ENCODE assay signal across 9 cellular contexts in genomic region chr5:77852068-77852513, GRCh38.
DNase-seq lines count a peak whose midpoint lies in the region; ATAC-seq lines count a peak whose summit lies in the region.
"Had no signal": no experiment of that assay in that cellular context is flagged by ENCODE, and none has a peak within 500 bp of the region (broad histone marks: within the 10 kb centered on the region; RNA-seq: fewer than 3 reads in every experiment).

No MANE protein-coding gene starts in this region.

- peaks cover 14% of the 10 kb centered on the region for H3K4me1 Mint-ChIP-seq in activated T-helper 2 cell treated with anti-CD3 and anti-CD28 coated beads, Interferon-gamma antibody, Interleukin-2, Interleukin-4, amounts not matched to agents 10 μg/mL and 5 μg/mL and 100 μg/mL, durations not matched to agents 14 hours and 24 hours and 36 hours (ENCODE audit: low read depth)
- H3K4me1 Mint-ChIP-seq in stimulated activated memory B cell treated with anti-CD40 and anti-IgM and Interleukin-4, amounts not matched to agents 10 μg/mL and 1 μg/mL and 100 μg/mL, for 72 hours, result peaks cover 26% of the 10 kb centered on the region

- intact Hi-C loops in activated T-helper 2 cell treated with anti-CD3 and anti-CD28 coated beads, Interferon-gamma antibody, Interleukin-2, Interleukin-4, amounts not matched to agents 10 μg/mL and 5 μg/mL and 100 μg/mL, durations not matched to agents 14 hours and 24 hours and 36 hours (cut with micrococcal nuclease), result loop anchor here (2.0 to 5.0 kb wide), 3 partner anchors 120 to 310 kb away; no protein-coding TSS in a partner anchor

- DNase-seq in H7 (no peak), GDM1 (lab: John Stamatoyannopoulos, UW) (no peak), NCI-H1092 (lab: John Stamatoyannopoulos, UW) (no peak)
- DNase-seq in activated T-helper 2 cell treated with anti-CD3 and anti-CD28 coated beads, Interferon-gamma antibody, Interleukin-2, Interleukin-4, amounts not matched to agents 10 μg/mL and 5 μg/mL and 100 μg/mL, durations not matched to agents 14 hours and 24 hours and 36 hours (ENCODE audit: low spot score), result no peak

- H3K9me3 ChIP-seq in iPS-20b (ENCODE audit: insufficient read depth, low read depth, low read length), result no peaks in the 10 kb centered on the region

- peaks cover 24% of the 10 kb centered on the region for H3K27me3 Mint-ChIP-seq in activated T-helper 2 cell treated with anti-CD3 and anti-CD28 coated beads, Interferon-gamma antibody, Interleukin-2, Interleukin-4, amounts not matched to agents 10 μg/mL and 5 μg/mL and 100 μg/mL, durations not matched to agents 14 hours and 24 hours and 36 hours (ENCODE audit: low read depth)
- peaks cover 2% of the 10 kb centered on the region for H3K27me3 Mint-ChIP-seq in stimulated activated memory B cell treated with anti-CD40 and anti-IgM and Interleukin-4, amounts not matched to agents 10 μg/mL and 1 μg/mL and 100 μg/mL, for 72 hours

- H3K4me3 ChIP-seq in H7 (ENCODE audit: insufficient read depth, low read depth, low read length), result peak overlapping the region; percentile 44
- peak overlapping the region; percentile 52 for H3K4me3 ChIP-seq in iPS-20b (ENCODE audit: low read length)

- H3K27me3 ChIP-seq in H7 (ENCODE audit: control insufficient read depth, insufficient read depth, low read length), result peaks cover 76% of the 10 kb centered on the region
- H3K27me3 ChIP-seq in iPS-20b (ENCODE audit: insufficient read depth, low read length), result peaks cover 98% of the 10 kb centered on the region

- no peak overlapping the region for H3K27ac ChIP-seq in iPS-20b (ENCODE audit: low read length)

- H3K9me3 Mint-ChIP-seq in activated T-helper 2 cell treated with anti-CD3 and anti-CD28 coated beads, Interferon-gamma antibody, Interleukin-2, Interleukin-4, amounts not matched to agents 10 μg/mL and 5 μg/mL and 100 μg/mL, durations not matched to agents 14 hours and 24 hours and 36 hours, result no peaks in the 10 kb centered on the region
- H3K9me3 Mint-ChIP-seq in stimulated activated memory B cell treated with anti-CD40 and anti-IgM and Interleukin-4, amounts not matched to agents 10 μg/mL and 1 μg/mL and 100 μg/mL, for 72 hours, result no peaks in the 10 kb centered on the region

- peak overlapping the region; percentile 77 for H3K27ac Mint-ChIP-seq in activated T-helper 2 cell treated with anti-CD3 and anti-CD28 coated beads, Interferon-gamma antibody, Interleukin-2, Interleukin-4, amounts not matched to agents 10 μg/mL and 5 μg/mL and 100 μg/mL, durations not matched to agents 14 hours and 24 hours and 36 hours
- peak overlapping the region; percentile 76 for H3K27ac Mint-ChIP-seq in stimulated activated memory B cell treated with anti-CD40 and anti-IgM and Interleukin-4, amounts not matched to agents 10 μg/mL and 1 μg/mL and 100 μg/mL, for 72 hours

- H3K36me3 ChIP-seq in H7 (replicated peaks; ENCODE audit: control insufficient read depth, insufficient read depth, low read length), result no peaks in the 10 kb centered on the region
- no peaks in the 10 kb centered on the region for H3K36me3 ChIP-seq in iPS-20b (ENCODE audit: insufficient read depth, low read depth, low read length)

- H3K4me1 ChIP-seq in iPS-20b (ENCODE audit: insufficient read depth, low read length), result peaks cover 14% of the 10 kb centered on the region

- ATAC-seq in stimulated activated memory B cell treated with anti-CD40 and anti-IgM and Interleukin-4, amounts not matched to agents 10 μg/mL and 1 μg/mL and 100 μg/mL, for 72 hours, result no peak
- ATAC-seq in HG03045 (IDR thresholded peaks at IDR 0.05; ENCODE audit: unreplicated experiment), result no peak
- no peak for ATAC-seq in HG02981 (IDR thresholded peaks at IDR 0.05; ENCODE audit: unreplicated experiment)
- ATAC-seq: Panc1 had no signal

- no peak overlapping the region for H3K9ac ChIP-seq in iPS-20b (ENCODE audit: low read depth, low read length)

- no peaks in the 10 kb centered on the region for H3K36me3 Mint-ChIP-seq in activated T-helper 2 cell treated with anti-CD3 and anti-CD28 coated beads, Interferon-gamma antibody, Interleukin-2, Interleukin-4, amounts not matched to agents 10 μg/mL and 5 μg/mL and 100 μg/mL, durations not matched to agents 14 hours and 24 hours and 36 hours (ENCODE audit: low read depth)
- no peaks in the 10 kb centered on the region for H3K36me3 Mint-ChIP-seq in stimulated activated memory B cell treated with anti-CD40 and anti-IgM and Interleukin-4, amounts not matched to agents 10 μg/mL and 1 μg/mL and 100 μg/mL, for 72 hours

- H3K4me3 Mint-ChIP-seq in activated T-helper 2 cell treated with anti-CD3 and anti-CD28 coated beads, Interferon-gamma antibody, Interleukin-2, Interleukin-4, amounts not matched to agents 10 μg/mL and 5 μg/mL and 100 μg/mL, durations not matched to agents 14 hours and 24 hours and 36 hours (ENCODE audit: low read depth), result peak overlapping the region; percentile 72
- H3K4me3 Mint-ChIP-seq in stimulated activated memory B cell treated with anti-CD40 and anti-IgM and Interleukin-4, amounts not matched to agents 10 μg/mL and 1 μg/mL and 100 μg/mL, for 72 hours, result peak overlapping the region; percentile 76
